ENCODE assay signal across 1 cellular context in genomic region chr2:238486123-238486848, GRCh38.
TF ChIP-seq lines count a peak whose summit lies in the region.

No MANE protein-coding gene starts in this region.

TF ChIP-seq in H1, 55 proteins besides CTCF, POLR2A, EP300 and RAD21:
- no peak for TF ChIP-seq TAF7 (optimal IDR thresholded peaks at IDR 0.05; ENCODE audit: borderline replicate concordance, low read depth, low read length)
